ENCODE assay signal across 10 cellular contexts in the genomic region with DNA sequence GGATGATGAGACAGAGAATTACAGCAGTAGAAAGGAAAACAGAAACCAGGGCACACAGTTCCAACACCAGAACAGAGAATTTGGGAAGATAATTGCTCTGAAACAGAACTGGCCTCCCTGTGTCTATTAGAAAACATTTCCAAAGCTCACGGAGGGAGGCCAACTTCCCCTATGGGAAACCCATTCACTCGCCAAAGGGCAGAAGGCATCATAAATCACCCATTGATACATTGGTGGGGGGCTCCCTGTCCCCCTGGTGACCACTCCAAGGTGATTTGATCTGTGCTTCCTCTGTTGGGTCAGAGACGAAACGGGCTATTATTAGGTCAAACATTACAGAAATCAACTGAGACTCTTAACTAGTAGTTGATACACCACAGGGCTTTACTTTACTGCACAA. TPM values are rescaled to one million over a fixed set of nuclear protein-coding genes. Genes with fewer than 3 reads are reported as not detected.
DNase-seq lines count a peak whose midpoint lies in the region; ATAC-seq and TF ChIP-seq lines count a peak whose summit lies in the region.
"Had no signal": no experiment of that assay in that cellular context is flagged by ENCODE, and none has a peak within 500 bp of the region (broad histone marks: within the 10 kb centered on the region; RNA-seq: fewer than 3 reads in every experiment).

No MANE protein-coding gene starts in this region.

- H3K27me3 Mint-ChIP-seq in chondrocyte (ENCODE audit: low read depth), result no peaks in the 10 kb centered on the region
- no peaks in the 10 kb centered on the region for H3K27me3 Mint-ChIP-seq in natural killer cell (ENCODE audit: low read depth in 2 of 2)

- H3K9ac ChIP-seq in BLaER1, result peak overlapping the region; percentile 95

- H3K27ac Mint-ChIP-seq in chondrocyte (ENCODE audit: unreplicated experiment) (peak overlapping the region; percentile 85), natural killer cell (peak overlapping the region; percentile 95 to 99)

- TF ChIP-seq EP300 in gastroesophageal sphincter (IDR thresholded peaks at IDR 0.05), result no peak

- H3K27ac ChIP-seq in BLaER1 (peak overlapping the region; percentile 94), gastroesophageal sphincter (no peak overlapping the region), aorta (ENCODE audit: low read depth in 1 of 2, low read length in 2 of 2) (no peak overlapping the region)

- H3K36me3 ChIP-seq in BLaER1 (peaks cover 82% of the 10 kb centered on the region), gastroesophageal sphincter (no peaks in the 10 kb centered on the region), aorta (ENCODE audit: control insufficient read depth in 1 of 2, insufficient read depth in 2 of 2, low read length in 1 of 2) (no peaks in the 10 kb centered on the region)

- TF ChIP-seq CTCF in chondrocyte (IDR thresholded peaks at IDR 0.05) (peak; percentile 29), natural killer cell (IDR thresholded peaks at IDR 0.05) (no peak), gastroesophageal sphincter (IDR thresholded peaks at IDR 0.05) (no peak)

- H3K27me3 ChIP-seq in BLaER1 (no peaks in the 10 kb centered on the region), gastroesophageal sphincter (no peaks in the 10 kb centered on the region), aorta (ENCODE audit: control insufficient read depth in 1 of 2, insufficient read depth in 2 of 2, low read length in 1 of 2) (no peaks in the 10 kb centered on the region)

- peaks cover 37% of the 10 kb centered on the region for H3K36me3 Mint-ChIP-seq in chondrocyte (ENCODE audit: low read depth)
- H3K36me3 Mint-ChIP-seq in natural killer cell, result peaks cover 40% of the 10 kb centered on the region

- ATAC-seq in natural killer cell (no peak), gastroesophageal sphincter (no peak), aorta (ENCODE audit: low FRiP score) (no peak)

- 78% methylated on average over 4 of the region's 4 CpGs; no CpG with 5 or more reads in 1 of the 2 donors for WGBS in gastroesophageal sphincter (ENCODE audit: low coverage in 1 of 2), 2 donors
- WGBS in aorta, 2 donors, result 90 to 96% methylated on average over 4 of the region's 4 CpGs

- H3K4me1 Mint-ChIP-seq in chondrocyte (ENCODE audit: low read depth) (peaks cover 56% of the 10 kb centered on the region), natural killer cell (peaks cover 63 to 71% of the 10 kb centered on the region in 2 donors)

- intact Hi-C loops in natural killer cell (cut with micrococcal nuclease) (no loop called here), head of caudate nucleus (cut with DNase I) (no loop called here), aorta (cut with DNase I) (loop anchor here in 1 of 2 donors (10.0 kb wide), 1 partner anchor 518 kb away; no protein-coding TSS in a partner anchor)

- peak; percentile 18 for DNase-seq in M059J (ENCODE audit: low read depth)
- DNase-seq in chondrocyte (ENCODE audit: low spot score), result no peak
- DNase-seq in natural killer cell, result no peak
- DNase-seq in head of caudate nucleus, result no peak
- DNase-seq in aorta, result no peak
- DNase-seq in HuH-7 (ENCODE audit: low spot score), result no peak
- DNase-seq: NCI-H2171, nucleus accumbens had no signal

- H3K4me2 ChIP-seq in BLaER1, result peak overlapping the region; percentile 98

- H3K9me3 ChIP-seq in BLaER1, result peaks cover 4% of the 10 kb centered on the region; the same call in 1 of the 2 replicates
- H3K9me3 ChIP-seq in gastroesophageal sphincter, result no peaks in the 10 kb centered on the region
- H3K9me3 ChIP-seq in aorta (ENCODE audit: control insufficient read depth, low read length), result no peaks in the 10 kb centered on the region

- H3K4me3 ChIP-seq in BLaER1, result peak overlapping the region; percentile 84
- no peak overlapping the region for H3K4me3 ChIP-seq in gastroesophageal sphincter
- H3K4me3 ChIP-seq in aorta (ENCODE audit: low read length in 2 of 2), result no peak overlapping the region

- H4K20me1 ChIP-seq in BLaER1, result peaks cover 87% of the 10 kb centered on the region

- H3K9me3 Mint-ChIP-seq in chondrocyte (ENCODE audit: low read depth), result no peaks in the 10 kb centered on the region
- no peaks in the 10 kb centered on the region for H3K9me3 Mint-ChIP-seq in natural killer cell

- no peak for TF ChIP-seq POLR2A in gastroesophageal sphincter (IDR thresholded peaks at IDR 0.05)

- H3K4me3 Mint-ChIP-seq in chondrocyte (ENCODE audit: unreplicated experiment) (peak overlapping the region; percentile 97), natural killer cell (peak overlapping the region; percentile 100)

- H3K4me1 ChIP-seq in BLaER1 (peaks cover 54% of the 10 kb centered on the region), gastroesophageal sphincter (peaks cover 0 to 33% (median 10%) of the 10 kb centered on the region in 3 donors), aorta (ENCODE audit: control insufficient read depth in 1 of 2, insufficient read depth in 2 of 2, low read length in 2 of 2) (no peaks in the 10 kb centered on the region)

RNA-seq across cellular contexts. Expression of gene ARL4C, which starts 3.8 kb away (rescaled TPM):
- total RNA-seq in M059J (2014; rRNA removed; shearing (Covaris generic)), result 48.1 and 65.8 TPM in 2 replicates
- 16.4 to 129 TPM (median 127 TPM) in 3 replicates for total RNA-seq in chondrocyte
- 100 to 1,000 TPM; 492 to 756 (median 664) TPM for total RNA-seq in natural killer cell
- 10 to 100 TPM in 1 of 4 donors, 1 to 10 TPM in 3; 3.7 to 12.7 (median 7.2) TPM for total RNA-seq in gastroesophageal sphincter
- total RNA-seq in aorta, result 10 to 100 TPM; 10.8 to 12.5 TPM
- polyA plus RNA-seq in aorta, result 1 to 10 TPM; 6.8 to 7.2 TPM
